8 cellular contexts compared by ENCODE assay signal in genomic region chr17:7854851-7855642, GRCh38. TPM values are rescaled to one million over a fixed set of nuclear protein-coding genes. Genes with fewer than 3 reads are reported as not detected.
A peak's percentile ranks its signal among the peaks of the same experiment; 100 is the strongest.
DNase-seq lines count a peak whose midpoint lies in the region; ATAC-seq, FAIRE-seq and TF ChIP-seq lines count a peak whose summit lies in the region.

A gene with protein sequence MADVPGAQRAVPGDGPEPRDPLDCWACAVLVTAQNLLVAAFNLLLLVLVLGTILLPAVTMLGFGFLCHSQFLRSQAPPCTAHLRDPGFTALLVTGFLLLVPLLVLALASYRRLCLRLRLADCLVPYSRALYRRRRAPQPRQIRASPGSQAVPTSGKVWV (plus strand): TSS chr17:7855066. CDS start chr17:7855075, 9 bp downstream.

- H3K4me1 ChIP-seq in K562 (replicated peaks in 1 of 2; ENCODE audit: control insufficient read depth in 2 of 2, insufficient read depth in 2 of 2, low read length in 2 of 2): peaks cover 11 to 55% of the 10 kb centered on the region in 2 experiments; a peak in 4 of 5 replicates
- H3K4me1 ChIP-seq in HepG2 (ENCODE audit: insufficient read depth, low read length): peaks cover 31% of the 10 kb centered on the region
- peaks cover 28% of the 10 kb centered on the region for H3K4me1 ChIP-seq in thymus (ENCODE audit: control insufficient read depth, insufficient read depth, low read length)

- peak within 1 kb of the TSS; percentile 83 for H3K4me2 ChIP-seq in K562 (ENCODE audit: insufficient read depth, low read length)
- H3K4me2 ChIP-seq in HepG2 (ENCODE audit: low read depth, low read length): peak within 1 kb of the TSS; percentile 98

- no peak for FAIRE-seq in K562 (lab: Jason Lieb, UNC)
- FAIRE-seq in HepG2 (lab: Jason Lieb, UNC): no peak

- H3K9ac ChIP-seq in K562 (ENCODE audit: insufficient read depth in 1 of 2, low read depth in 2 of 2, low read length in 2 of 2) (peak within 1 kb of the TSS; percentile 88 to 93; a peak in 2 of 4 replicates), HepG2 (ENCODE audit: insufficient read depth, low read depth, low read length) (peak within 1 kb of the TSS; percentile 80; the same call in 1 of the 2 replicates)

- intact Hi-C loops in activated CD8-positive, alpha-beta T cell treated with anti-CD3 and anti-CD28 coated beads for 36 hours (cut with micrococcal nuclease): loop anchor here (10.0 kb wide), 1 partner anchor 280 kb away; the partner anchor contains the start of gene CD68
- intact Hi-C loops in K562 (cut with micrococcal nuclease): loop anchor here (5.0 to 10.0 kb wide), 2 partner anchors 33 to 110 kb away; no protein-coding TSS in a partner anchor
- intact Hi-C loops in HepG2 (cut with micrococcal nuclease; ENCODE audit: unreplicated experiment): no loop called here

- TF ChIP-seq EP300 in K562 (IDR thresholded peaks at IDR 0.05; ENCODE audit: low read length) (no peak), HepG2 (IDR thresholded peaks at IDR 0.05; ENCODE audit: low read depth in 2 of 2, low read length in 2 of 2) (no peak), HepG2 (CRISPR knock-in tag; IDR thresholded peaks at IDR 0.05; ENCODE audit: borderline replicate concordance) (no peak)

- peak; percentile 7 for DNase-seq in activated CD8-positive, alpha-beta T cell treated with anti-CD3 and anti-CD28 coated beads for 36 hours
- DNase-seq in activated CD8-positive, alpha-beta T cell treated with anti-CD3 and anti-CD28 coated beads, Interleukin-2, amount 10 ng/mL, durations not matched to agents 7 days and 5 days: no peak
- DNase-seq in K562 (ENCODE audit: extremely low read depth in 1 of 4, low spot score in 3 of 4): no peak
- no peak for DNase-seq in HepG2 (ENCODE audit: low spot score)
- no peak for DNase-seq in DMS 273 treated with DMSO at 0.1 percent for 48 hours (lab: John Stamatoyannopoulos, UW)
- no peak for DNase-seq in central memory CD4-positive, alpha-beta T cell

- no peak within 1 kb of the TSS for H2AFZ ChIP-seq in K562 (ENCODE audit: low read depth, low read length)
- H2AFZ ChIP-seq in HepG2 (ENCODE audit: low read length): no peak within 1 kb of the TSS

- H4K20me1 ChIP-seq in K562 (replicated peaks; ENCODE audit: control insufficient read depth, insufficient read depth, low read length) (no peaks in the 10 kb centered on the region), HepG2 (ENCODE audit: insufficient read depth, low read length) (peaks cover 7% of the 10 kb centered on the region)

- no peaks in the 10 kb centered on the region for H3K9me3 Mint-ChIP-seq in activated CD8-positive, alpha-beta T cell treated with anti-CD3 and anti-CD28 coated beads for 36 hours
- no peaks in the 10 kb centered on the region for H3K9me3 Mint-ChIP-seq in activated CD8-positive, alpha-beta T cell treated with anti-CD3 and anti-CD28 coated beads, Interleukin-2, amount 10 ng/mL, durations not matched to agents 7 days and 5 days (ENCODE audit: insufficient read depth)

- no peaks in the 10 kb centered on the region for H3K27me3 Mint-ChIP-seq in activated CD8-positive, alpha-beta T cell treated with anti-CD3 and anti-CD28 coated beads for 36 hours
- H3K27me3 Mint-ChIP-seq in activated CD8-positive, alpha-beta T cell treated with anti-CD3 and anti-CD28 coated beads, Interleukin-2, amount 10 ng/mL, durations not matched to agents 7 days and 5 days (ENCODE audit: low read depth): no peaks in the 10 kb centered on the region

- no peak within 1 kb of the TSS for H3K4me3 Mint-ChIP-seq in activated CD8-positive, alpha-beta T cell treated with anti-CD3 and anti-CD28 coated beads for 36 hours
- no peak within 1 kb of the TSS for H3K4me3 Mint-ChIP-seq in activated CD8-positive, alpha-beta T cell treated with anti-CD3 and anti-CD28 coated beads, Interleukin-2, amount 10 ng/mL, durations not matched to agents 7 days and 5 days

- no peak for ATAC-seq in activated CD8-positive, alpha-beta T cell treated with anti-CD3 and anti-CD28 coated beads for 36 hours
- ATAC-seq in activated CD8-positive, alpha-beta T cell treated with anti-CD3 and anti-CD28 coated beads, Interleukin-2, amount 10 ng/mL, durations not matched to agents 7 days and 5 days: no peak
- ATAC-seq in K562: no peak
- no peak for ATAC-seq in HepG2
- ATAC-seq in HG03354 (IDR thresholded peaks at IDR 0.05; ENCODE audit: poor library complexity, severe bottlenecking, unreplicated experiment): no peak

- in situ Hi-C loops in K562 (cut with MboI) (no loop called here), HepG2 (cut with HindIII; ENCODE audit: extremely low pct_ligation_motif_present, low pct_unique_long_range_greater_than_20kb) (loop anchor here (5.0 kb wide), 1 partner anchor 42 kb away; no protein-coding TSS in a partner anchor)

- H3K36me3 ChIP-seq in K562 (ENCODE audit: control insufficient read depth, insufficient read depth, low read length) (peaks cover 42% of the 10 kb centered on the region; the same call in 2 of the 3 replicates), HepG2 (replicated peaks in 1 of 2; ENCODE audit: control insufficient read depth in 1 of 2, insufficient read depth in 2 of 2, low read length in 2 of 2) (peaks cover 11 to 30% of the 10 kb centered on the region in 2 experiments; a peak in 4 of 5 replicates), thymus (ENCODE audit: control insufficient read depth, insufficient read depth) (peaks cover 53% of the 10 kb centered on the region)

- no peak within 1 kb of the TSS for H3K27ac Mint-ChIP-seq in activated CD8-positive, alpha-beta T cell treated with anti-CD3 and anti-CD28 coated beads for 36 hours
- no peak within 1 kb of the TSS for H3K27ac Mint-ChIP-seq in activated CD8-positive, alpha-beta T cell treated with anti-CD3 and anti-CD28 coated beads, Interleukin-2, amount 10 ng/mL, durations not matched to agents 7 days and 5 days

- H3K27ac ChIP-seq in K562 (ENCODE audit: extremely low read depth, low read depth, low read length) (0 out of 3 replicates have a peak within 1 kb of the TSS, but pooled peaks have one; percentile 94), HepG2 (ENCODE audit: extremely low read length, insufficient read depth, low read length) (no peak within 1 kb of the TSS), thymus (ENCODE audit: low read depth) (peak within 1 kb of the TSS; percentile 48)

- H3K36me3 Mint-ChIP-seq in activated CD8-positive, alpha-beta T cell treated with anti-CD3 and anti-CD28 coated beads for 36 hours (ENCODE audit: low read depth): peaks cover 37% of the 10 kb centered on the region
- peaks cover 13% of the 10 kb centered on the region for H3K36me3 Mint-ChIP-seq in activated CD8-positive, alpha-beta T cell treated with anti-CD3 and anti-CD28 coated beads, Interleukin-2, amount 10 ng/mL, durations not matched to agents 7 days and 5 days (ENCODE audit: low read depth)

- H3K79me2 ChIP-seq in K562 (ENCODE audit: control insufficient read depth, insufficient read depth, low read length) (peaks cover 12% of the 10 kb centered on the region), HepG2 (ENCODE audit: insufficient read depth, low read length) (peaks cover 8% of the 10 kb centered on the region)

- TF ChIP-seq RAD21 in K562 (CRISPR knock-in tag; conservative IDR thresholded peaks at IDR 0.05 in 1 of 2, IDR thresholded peaks at IDR 0.05 in 1 of 2) (no peak), HepG2 (CRISPR knock-in tag; IDR thresholded peaks at IDR 0.05) (no peak)

- H3K4me1 Mint-ChIP-seq in activated CD8-positive, alpha-beta T cell treated with anti-CD3 and anti-CD28 coated beads for 36 hours (ENCODE audit: low read depth): peaks cover 47% of the 10 kb centered on the region
- H3K4me1 Mint-ChIP-seq in activated CD8-positive, alpha-beta T cell treated with anti-CD3 and anti-CD28 coated beads, Interleukin-2, amount 10 ng/mL, durations not matched to agents 7 days and 5 days (ENCODE audit: low read depth): peaks cover 22% of the 10 kb centered on the region

- BruUV-seq in K562 (replicated peaks; lab: Mats Ljungman, UMichigan) (no TSS peak), HepG2 (replicated peaks; lab: Mats Ljungman, UMichigan) (no TSS peak)

- H3K4me3 ChIP-seq in K562: peak within 1 kb of the TSS; percentile 65; the same call in 1 of the 2 replicates
- H3K4me3 ChIP-seq in HepG2 (replicated peaks in 1 of 3; ENCODE audit: insufficient read depth in 1 of 3, low read depth in 2 of 3, low read length in 3 of 3): peak within 1 kb of the TSS in 2 of 3 experiments; percentile 83; a peak in 3 of 6 replicates
- H3K4me3 ChIP-seq in thymus (ENCODE audit: low read length): no peak within 1 kb of the TSS

- H3K9me1 ChIP-seq in K562 (ENCODE audit: control insufficient read depth, insufficient read depth, low read length): no peaks in the 10 kb centered on the region

- 95% methylated on average over 15 of the region's 54 CpGs for WGBS in K562 (ENCODE audit: insufficient coverage, low coverage, missing lambda C conversion rate)
- 96% methylated on average over 46 of the region's 54 CpGs for WGBS in HepG2 (ENCODE audit: low lambda C conversion rate)
- 95% methylated on average over 54 of the region's 54 CpGs for WGBS in thymus

- TF ChIP-seq CTCF in activated CD8-positive, alpha-beta T cell treated with anti-CD3 and anti-CD28 coated beads for 36 hours (IDR thresholded peaks at IDR 0.05): no peak
- TF ChIP-seq CTCF in K562 (IDR thresholded peaks at IDR 0.05 in 2 of 3, conservative IDR thresholded peaks at IDR 0.05 in 1 of 3; ENCODE audit: insufficient read depth in 2 of 3, low read depth in 1 of 3, low read length in 3 of 3) (no peak), HepG2 (CRISPR knock-in tag; IDR thresholded peaks at IDR 0.05) (no peak)

- H3K9me3 ChIP-seq in K562 (replicated peaks; ENCODE audit: control insufficient read depth, insufficient read depth, low read depth, low read length) (no peaks in the 10 kb centered on the region), HepG2 (ENCODE audit: low read length) (no peaks in the 10 kb centered on the region), thymus (ENCODE audit: control insufficient read depth) (no peaks in the 10 kb centered on the region)

- TF ChIP-seq POLR2A in K562 (conservative IDR thresholded peaks at IDR 0.05): no peak
- TF ChIP-seq POLR2A in HepG2 (IDR thresholded peaks at IDR 0.05; ENCODE audit: insufficient read depth in 1 of 2, low read depth in 2 of 2, low read length in 2 of 2): 0 out of 4 replicates have a peak, but pooled peaks of 1 of the 2 experiments have one; percentile 27

- no peaks in the 10 kb centered on the region for H3K27me3 ChIP-seq in K562 (ENCODE audit: control insufficient read depth in 2 of 2, insufficient read depth in 2 of 2, low read length in 2 of 2)
- H3K27me3 ChIP-seq in HepG2 (ENCODE audit: control insufficient read depth in 1 of 2, insufficient read depth in 2 of 2, low read length in 2 of 2): no peaks in the 10 kb centered on the region; a peak in 1 of 5 replicates
- no peaks in the 10 kb centered on the region for H3K27me3 ChIP-seq in thymus (ENCODE audit: control insufficient read depth, insufficient read depth)

- POLR2A ChIA-PET in activated CD8-positive, alpha-beta T cell treated with anti-CD3 and anti-CD28 coated beads for 36 hours (lab: Charles Lee): interaction anchor here (1.0 to 2.9 kb wide), 5 partner anchors 12 to 318 kb away, joined by 4 to 42 read pairs (median 16); no protein-coding TSS in a partner anchor
- POLR2A ChIA-PET in activated CD8-positive, alpha-beta T cell treated with anti-CD3 and anti-CD28 coated beads, Interleukin-2, amount 10 ng/mL, durations not matched to agents 7 days and 5 days (lab: Charles Lee): interaction anchor here (2.2 to 2.6 kb wide), 3 partner anchors 10 to 168 kb away, joined by 11 to 20 read pairs (median 11); partner anchors contain the start of genes KDM6B, TP53 and WRAP53
- POLR2A ChIA-PET in K562 (lab: Yijun Ruan, JAX): interaction anchor here (2.3 kb wide), 1 partner anchor 8 kb away, joined by 7 read pairs; no protein-coding TSS in a partner anchor
- POLR2A ChIA-PET in HepG2 (lab: Yijun Ruan, JAX): interaction anchor here (3.1 kb wide), 2 partner anchors 12 to 19 kb away, joined by 95 to 104 read pairs; partner anchors contain the start of gene KDM6B

- CTCF ChIA-PET in activated CD8-positive, alpha-beta T cell treated with anti-CD3 and anti-CD28 coated beads for 36 hours (lab: Charles Lee): no interaction called here
- CTCF ChIA-PET in activated CD8-positive, alpha-beta T cell treated with anti-CD3 and anti-CD28 coated beads, Interleukin-2, amount 10 ng/mL, durations not matched to agents 7 days and 5 days (lab: Charles Lee): interaction anchor here (0.9 kb wide), 1 partner anchor 10 kb away, joined by 3 read pairs; no protein-coding TSS in a partner anchor
- CTCF ChIA-PET in K562 (lab: Yijun Ruan, JAX; ENCODE audit: low intra/inter-chr PET ratio): no interaction called here
- CTCF ChIA-PET in HepG2 (lab: Yijun Ruan, JAX; ENCODE audit: low intra/inter-chr PET ratio, low total read pairs): no interaction called here

RNA-seq across cellular contexts. Expression of the gene that starts here (rescaled TPM):
- total RNA-seq in activated CD8-positive, alpha-beta T cell treated with anti-CD3 and anti-CD28 coated beads for 36 hours: 1 to 10 TPM; 2.4 to 2.9 TPM
- 1 to 10 TPM in 1 of 2 experiments, under 1 TPM in 1; 0.87 to 1.2 TPM for total RNA-seq in activated CD8-positive, alpha-beta T cell treated with anti-CD3 and anti-CD28 coated beads, Interleukin-2, amount 10 ng/mL, durations not matched to agents 7 days and 5 days
- total RNA-seq in K562 (2011; cell fraction: chromatin; rRNA removed; ENCODE audit: low replicate concordance): 4.3 and 8.8 TPM in 2 replicates
- total RNA-seq in K562 (2011; cell fraction: nucleolus; rRNA removed): 3.3 and 4.3 TPM in 2 replicates
- total RNA-seq in K562 (2011; cell fraction: nucleoplasm; rRNA removed): 2.1 and 4.4 TPM in 2 replicates
- total RNA-seq in K562 (2014; rRNA removed) (0.32 TPM in 1 of 2 replicates, not detected in the other), K562 (2014; rRNA removed; fragmentation: Illumina TruSeq; extraction: Trizol) (not detected in 2 replicates), K562 (2015; rRNA removed; fragmentation: Illumina TruSeq; extraction: Trizol) (not detected in 2 replicates), K562 (2021) (1.0 and 1.4 TPM in 2 replicates), HepG2 (2016; rRNA removed; fragmentation: Illumina TruSeq; extraction: Trizol) (0.31 TPM in 1 of 2 replicates, not detected in the other)
- polyA plus RNA-seq in K562 (2011; rRNA removed) (0.12 and 0.13 TPM in 2 replicates), K562 (2014; fragmentation: Illumina TruSeq; extraction: Trizol) (0.42 TPM in 2 replicates), K562 (2014; fragmentation: Nextera tagmentation; extraction: Ambion mirVana) (under 1 TPM in 1 of 2 experiments, not detected in 1; 0.10 TPM), K562 (2014; rRNA removed) (0.40 TPM in 1 of 2 replicates, not detected in the other), HepG2 (2011; rRNA removed) (0.66 and 0.84 TPM in 2 replicates), thymus (29.1 TPM)
- 0.16 and 0.18 TPM in 2 replicates for polyA plus RNA-seq in K562 (2011; cell fraction: cytosol; rRNA removed)
- 1.1 and 2.4 TPM in 2 replicates for polyA plus RNA-seq in K562 (2011; cell fraction: nucleus; rRNA removed)
- 0.33 and 1.8 TPM in 2 replicates for polyA plus RNA-seq in K562 (2012)
- polyA minus RNA-seq in K562 (2011; rRNA and poly(A)+ RNA removed): not detected in 2 replicates
- polyA minus RNA-seq in K562 (2011; cell fraction: cytosol; rRNA and poly(A)+ RNA removed): not detected in 2 replicates
- 0.27 and 0.78 TPM in 2 replicates for polyA minus RNA-seq in K562 (2011; cell fraction: nucleus; rRNA and poly(A)+ RNA removed)
- not detected in 2 replicates for total RNA-seq in HepG2 (2016; cell fraction: cytosol; rRNA removed; fragmentation: Illumina TruSeq; extraction: Trizol; ENCODE audit: low read depth)
- total RNA-seq in HepG2 (2016; cell fraction: insoluble cytoplasmic fraction; rRNA removed; fragmentation: Illumina TruSeq; extraction: Trizol): 0.19 TPM in 1 of 2 replicates, not detected in the other
- not detected in 2 replicates for total RNA-seq in HepG2 (2016; cell fraction: membrane; rRNA removed; fragmentation: Illumina TruSeq; extraction: Trizol)
- 1.1 TPM in 1 of 2 replicates, not detected in the other for total RNA-seq in HepG2 (2016; cell fraction: nucleus; rRNA removed; fragmentation: Illumina TruSeq; extraction: Trizol)
- 0.08 and 0.43 TPM in 2 replicates for polyA plus RNA-seq in HepG2 (2011; cell fraction: cytosol; rRNA removed)
- 7.3 and 9.6 TPM in 2 replicates for polyA plus RNA-seq in HepG2 (2011; cell fraction: nucleus; rRNA removed)
- polyA plus RNA-seq in HepG2 (2012): 0.51 and 1.9 TPM in 2 replicates
- 0.26 and 0.33 TPM in 2 replicates for polyA plus RNA-seq in HepG2 (2016; cell fraction: cytosol; fragmentation: Illumina TruSeq; extraction: Trizol; ENCODE audit: low read depth)
- 0.28 and 0.30 TPM in 2 replicates for polyA plus RNA-seq in HepG2 (2016; cell fraction: insoluble cytoplasmic fraction; fragmentation: Illumina TruSeq; extraction: Trizol; ENCODE audit: low read depth)
- 0.23 and 0.27 TPM in 2 replicates for polyA plus RNA-seq in HepG2 (2016; cell fraction: membrane; fragmentation: Illumina TruSeq; extraction: Trizol; ENCODE audit: low read depth)
- polyA plus RNA-seq in HepG2 (2016; cell fraction: nucleus; fragmentation: Illumina TruSeq; extraction: Trizol; ENCODE audit: insufficient read depth, low read depth): 4.6 and 6.5 TPM in 2 replicates
- polyA minus RNA-seq in HepG2 (2011; rRNA and poly(A)+ RNA removed; ENCODE audit: low replicate concordance): 0.36 TPM in 1 of 2 replicates, not detected in the other
- not detected in 2 replicates for polyA minus RNA-seq in HepG2 (2011; cell fraction: cytosol; rRNA and poly(A)+ RNA removed)
- 1.3 and 2.7 TPM in 2 replicates for polyA minus RNA-seq in HepG2 (2011; cell fraction: nucleus; rRNA and poly(A)+ RNA removed)
